In the genomic region with DNA sequence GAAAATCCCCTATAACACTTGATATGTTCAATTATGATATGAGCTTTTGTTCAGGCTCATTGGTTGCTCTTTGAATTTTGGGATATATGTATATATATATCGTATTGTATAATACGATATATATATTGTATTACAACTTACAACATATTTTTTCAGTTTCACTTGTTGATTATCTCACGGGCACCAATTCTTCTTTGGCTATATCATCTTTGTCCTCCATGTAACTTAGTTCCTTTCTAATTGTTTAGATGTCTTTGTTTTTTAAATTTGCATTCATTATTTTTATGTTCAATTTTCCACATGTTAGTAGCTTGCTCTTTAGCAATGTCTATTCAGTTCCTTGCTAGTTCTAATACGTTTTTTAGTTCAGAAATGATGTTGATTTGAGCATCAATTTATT, we compare ENCODE assay signal across 19 cellular contexts.
DNase-seq lines count a peak whose midpoint lies in the region; ATAC-seq lines count a peak whose summit lies in the region.
"Had no signal": no experiment of that assay in that cellular context is flagged by ENCODE, and none has a peak within 500 bp of the region (broad histone marks: within the 10 kb centered on the region; RNA-seq: fewer than 3 reads in every experiment).

No MANE protein-coding gene starts in this region.

- no peak for ATAC-seq in stimulated activated naive CD8-positive, alpha-beta T cell treated with anti-CD3 and anti-CD28 coated beads, Interleukin-15, Interleukin-2, amounts not matched to agents 100 U/mL and 50 U/mL, for 24 hours

- peak overlapping the region; percentile 46 for H3K4me3 Mint-ChIP-seq in T-helper 2 cell treated with Interferon-gamma antibody and Interleukin-4, amounts not matched to agents 5 μg/mL and 100 μg/mL, for 36 hours
- H3K4me3 Mint-ChIP-seq in stimulated activated naive CD8-positive, alpha-beta T cell treated with anti-CD3 and anti-CD28 coated beads, Interleukin-15, Interleukin-2, amounts not matched to agents 100 ng/mL and 50 ng/mL, for 24 hours = peak overlapping the region; percentile 50
- H3K4me3 Mint-ChIP-seq in activated T-helper 2 cell treated with anti-CD3 and anti-CD28 coated beads, Interferon-gamma antibody, Interleukin-2, Interleukin-4, amounts not matched to agents 10 μg/mL and 5 μg/mL and 100 μg/mL, durations not matched to agents 14 hours and 24 hours and 36 hours (ENCODE audit: low read depth) = no peak overlapping the region
- H3K4me3 Mint-ChIP-seq: HFFc6 had no signal

- peaks cover 13% of the 10 kb centered on the region for H3K4me1 Mint-ChIP-seq in T-helper 2 cell treated with Interferon-gamma antibody and Interleukin-4, amounts not matched to agents 5 μg/mL and 100 μg/mL, for 36 hours (ENCODE audit: low read depth)
- H3K4me1 Mint-ChIP-seq in stimulated activated naive CD8-positive, alpha-beta T cell treated with anti-CD3 and anti-CD28 coated beads, Interleukin-15, Interleukin-2, amounts not matched to agents 100 ng/mL and 50 ng/mL, for 24 hours (ENCODE audit: low read depth) = peaks cover 23% of the 10 kb centered on the region
- H3K4me1 Mint-ChIP-seq in activated T-helper 2 cell treated with anti-CD3 and anti-CD28 coated beads, Interferon-gamma antibody, Interleukin-2, Interleukin-4, amounts not matched to agents 10 μg/mL and 5 μg/mL and 100 μg/mL, durations not matched to agents 14 hours and 24 hours and 36 hours (ENCODE audit: low read depth) = peaks cover 13% of the 10 kb centered on the region

- peak overlapping the region; percentile 87 for H3K27ac Mint-ChIP-seq in T-helper 2 cell treated with Interferon-gamma antibody and Interleukin-4, amounts not matched to agents 5 μg/mL and 100 μg/mL, for 36 hours
- H3K27ac Mint-ChIP-seq in stimulated activated naive CD8-positive, alpha-beta T cell treated with anti-CD3 and anti-CD28 coated beads, Interleukin-15, Interleukin-2, amounts not matched to agents 100 ng/mL and 50 ng/mL, for 24 hours = peak overlapping the region; percentile 88
- H3K27ac Mint-ChIP-seq in activated T-helper 2 cell treated with anti-CD3 and anti-CD28 coated beads, Interferon-gamma antibody, Interleukin-2, Interleukin-4, amounts not matched to agents 10 μg/mL and 5 μg/mL and 100 μg/mL, durations not matched to agents 14 hours and 24 hours and 36 hours = peak overlapping the region; percentile 69
- H3K27ac Mint-ChIP-seq: HFFc6 had no signal

- DNase-seq in T-helper 2 cell treated with Interferon-gamma antibody and Interleukin-4, amounts not matched to agents 5 μg/mL and 100 μg/mL, for 36 hours (ENCODE audit: low spot score) = no peak
- no peak for DNase-seq in T-helper 2 cell
- no peak for DNase-seq in stimulated activated naive CD8-positive, alpha-beta T cell treated with anti-CD3 and anti-CD28 coated beads, Interleukin-15, Interleukin-2, amounts not matched to agents 100 U/mL and 50 U/mL, for 24 hours
- DNase-seq in activated T-helper 2 cell treated with anti-CD3 and anti-CD28 coated beads, Interferon-gamma antibody, Interleukin-2, Interleukin-4, amounts not matched to agents 10 μg/mL and 5 μg/mL and 100 μg/mL, durations not matched to agents 14 hours and 24 hours and 36 hours (ENCODE audit: low spot score) = no peak
- DNase-seq in NCI-H748 (lab: John Stamatoyannopoulos, UW; ENCODE audit: unreplicated experiment) = no peak
- no peak for DNase-seq in stimulated activated CD4-positive, alpha-beta T cell treated with anti-CD3 and anti-CD28 coated beads, Interleukin-1b, Interleukin-23, amount 100 ng/mL, for 48 hours
- DNase-seq in NCI-H345 treated with DMSO at 0.1 percent for 48 hours (lab: John Stamatoyannopoulos, UW; ENCODE audit: unreplicated experiment) = no peak
- DNase-seq: 8988T, COR-L47, HFFc6, KBM-7, MV-4-11, NCI-H1417 treated with DMSO at 0.1 percent for 48 hours, NCI-H2029, NCI-H2171, NCI-H446 treated with DMSO at 0.1 percent for 48 hours, NCI-H748 treated with DMSO at 0.1 percent for 48 hours, OCI-M1 had no signal

- H3K36me3 Mint-ChIP-seq in T-helper 2 cell treated with Interferon-gamma antibody and Interleukin-4, amounts not matched to agents 5 μg/mL and 100 μg/mL, for 36 hours (ENCODE audit: low read depth) = peaks cover 10% of the 10 kb centered on the region
- H3K36me3 Mint-ChIP-seq in stimulated activated naive CD8-positive, alpha-beta T cell treated with anti-CD3 and anti-CD28 coated beads, Interleukin-15, Interleukin-2, amounts not matched to agents 100 ng/mL and 50 ng/mL, for 24 hours (ENCODE audit: low read depth) = peaks cover 29% of the 10 kb centered on the region
- H3K36me3 Mint-ChIP-seq in activated T-helper 2 cell treated with anti-CD3 and anti-CD28 coated beads, Interferon-gamma antibody, Interleukin-2, Interleukin-4, amounts not matched to agents 10 μg/mL and 5 μg/mL and 100 μg/mL, durations not matched to agents 14 hours and 24 hours and 36 hours (ENCODE audit: low read depth) = peaks cover 12% of the 10 kb centered on the region

- intact Hi-C loops in activated T-helper 2 cell treated with anti-CD3 and anti-CD28 coated beads, Interferon-gamma antibody, Interleukin-2, Interleukin-4, amounts not matched to agents 10 μg/mL and 5 μg/mL and 100 μg/mL, durations not matched to agents 14 hours and 24 hours and 36 hours (cut with micrococcal nuclease) = no loop called here

- H3K9me3 Mint-ChIP-seq in T-helper 2 cell treated with Interferon-gamma antibody and Interleukin-4, amounts not matched to agents 5 μg/mL and 100 μg/mL, for 36 hours = peaks cover 17% of the 10 kb centered on the region
- peaks cover 12% of the 10 kb centered on the region for H3K9me3 Mint-ChIP-seq in stimulated activated naive CD8-positive, alpha-beta T cell treated with anti-CD3 and anti-CD28 coated beads, Interleukin-15, Interleukin-2, amounts not matched to agents 100 ng/mL and 50 ng/mL, for 24 hours
- H3K9me3 Mint-ChIP-seq in activated T-helper 2 cell treated with anti-CD3 and anti-CD28 coated beads, Interferon-gamma antibody, Interleukin-2, Interleukin-4, amounts not matched to agents 10 μg/mL and 5 μg/mL and 100 μg/mL, durations not matched to agents 14 hours and 24 hours and 36 hours = peaks cover 12% of the 10 kb centered on the region

- H3K27me3 Mint-ChIP-seq in T-helper 2 cell treated with Interferon-gamma antibody and Interleukin-4, amounts not matched to agents 5 μg/mL and 100 μg/mL, for 36 hours (ENCODE audit: low read depth) = no peaks in the 10 kb centered on the region
- no peaks in the 10 kb centered on the region for H3K27me3 Mint-ChIP-seq in stimulated activated naive CD8-positive, alpha-beta T cell treated with anti-CD3 and anti-CD28 coated beads, Interleukin-15, Interleukin-2, amounts not matched to agents 100 ng/mL and 50 ng/mL, for 24 hours
- H3K27me3 Mint-ChIP-seq in activated T-helper 2 cell treated with anti-CD3 and anti-CD28 coated beads, Interferon-gamma antibody, Interleukin-2, Interleukin-4, amounts not matched to agents 10 μg/mL and 5 μg/mL and 100 μg/mL, durations not matched to agents 14 hours and 24 hours and 36 hours (ENCODE audit: low read depth) = no peaks in the 10 kb centered on the region
